In genomic region chrX:53073115-53073581, GRCh38 we compare ENCODE assay signal across 9 cellular contexts. TPM values are rescaled to one million over a fixed set of nuclear protein-coding genes. Genes with fewer than 3 reads are reported as not detected.
DNase-seq lines count a peak whose midpoint lies in the region; ATAC-seq and TF ChIP-seq lines count a peak whose summit lies in the region.
"Had no signal": no experiment of that assay in that cellular context is flagged by ENCODE, and none has a peak within 500 bp of the region (broad histone marks: within the 10 kb centered on the region; RNA-seq: fewer than 3 reads in every experiment).

No MANE protein-coding gene starts in this region.

- no peak overlapping the region for H3K18ac ChIP-seq in mesendoderm (ENCODE audit: low read length)

- no peak overlapping the region for H3K4me3 ChIP-seq in mesendoderm (ENCODE audit: low read length)

- no peak overlapping the region for H3K23ac ChIP-seq in mesendoderm (ENCODE audit: low read length)

- no CpG with 5 or more reads among the region's 6 CpGs for WGBS in mesendoderm (ENCODE audit: extremely low coverage, insufficient coverage, low lambda C conversion rate)

- H3K79me1 ChIP-seq in mesendoderm (ENCODE audit: low read length) = no peaks in the 10 kb centered on the region

- no peak overlapping the region for H4K8ac ChIP-seq in mesendoderm (ENCODE audit: low read depth, low read length)

- no peak overlapping the region for H2BK120ac ChIP-seq in mesendoderm (ENCODE audit: low read depth, low read length)

- no peak overlapping the region for H2AK5ac ChIP-seq in mesendoderm (ENCODE audit: low read length)

- H3K4me1 ChIP-seq in mesendoderm (ENCODE audit: control insufficient read depth, low read depth, low read length) = no peaks in the 10 kb centered on the region

- H2BK5ac ChIP-seq in mesendoderm (ENCODE audit: low read length) = no peak overlapping the region

- H3K36me3 ChIP-seq in mesendoderm (ENCODE audit: control insufficient read depth, insufficient read depth, low read length) = no peaks in the 10 kb centered on the region

- no peak for TF ChIP-seq CTCF in C4-2B (conservative IDR thresholded peaks at IDR 0.05)

- ATAC-seq in HG02759 (IDR thresholded peaks at IDR 0.05; ENCODE audit: unreplicated experiment) (no peak), GM18502 (IDR thresholded peaks at IDR 0.05; ENCODE audit: poor library complexity, unreplicated experiment) (no peak), GM21447 (IDR thresholded peaks at IDR 0.05; ENCODE audit: unreplicated experiment) (no peak)

- in situ Hi-C loops in KBM-7 (cut with MboI; ENCODE audit: low pct_unique_long_range_greater_than_20kb, low sequenced_read_pairs) = no loop called here

- H3K4me2 ChIP-seq in mesendoderm (ENCODE audit: low read length) = no peak overlapping the region

- H4K5ac ChIP-seq in mesendoderm (ENCODE audit: low read length) = no peak overlapping the region

- H3K56ac ChIP-seq in mesendoderm (ENCODE audit: low read length) = no peak overlapping the region

- no peaks in the 10 kb centered on the region for H3K27me3 ChIP-seq in mesendoderm (ENCODE audit: insufficient read depth, low read length, poor library complexity)

- no peak overlapping the region for H2BK15ac ChIP-seq in mesendoderm (replicated peaks; ENCODE audit: low read depth)

- DNase-seq in KBM-7 = peak; percentile 52
- DNase-seq in SHP77 treated with DMSO at 0.1 percent for 48 hours (lab: John Stamatoyannopoulos, UW) = peak; percentile 79
- DNase-seq in mesendoderm = peak; percentile 37
- no peak for DNase-seq in activated CD4-positive, alpha-beta T cell treated with anti-CD3 and anti-CD28 coated beads, Interleukin-2, amount 50 U/mL, for 4 hours
- DNase-seq: T-helper 9 cell had no signal

- H3K4ac ChIP-seq in mesendoderm (ENCODE audit: low read depth, low read length) = no peak overlapping the region

- H3K27ac ChIP-seq in C4-2B = peak overlapping the region; percentile 81
- no peak overlapping the region for H3K27ac ChIP-seq in mesendoderm (ENCODE audit: low read depth, low read length)

- H3K79me2 ChIP-seq in mesendoderm (ENCODE audit: control insufficient read depth, insufficient read depth, low read length) = no peaks in the 10 kb centered on the region

- no peak overlapping the region for H3K9ac ChIP-seq in mesendoderm (ENCODE audit: low read length)

RNA-seq across cellular contexts. Expression of gene TSPYL2, which starts 9.0 kb away (rescaled TPM):
- 10.0 TPM for polyA plus RNA-seq in mesendoderm (2013, experiment 1 of 2)
- 10.8 TPM for polyA plus RNA-seq in mesendoderm (2013, experiment 2 of 2)

RNA-seq across cellular contexts. Expression of gene KANTR, which starts 20.8 kb away (rescaled TPM):
- polyA plus RNA-seq in mesendoderm (2013, experiment 1 of 2) = 1.8 TPM
- polyA plus RNA-seq in mesendoderm (2013, experiment 2 of 2) = 1.8 TPM

RNA-seq across cellular contexts. Expression of gene GPR173, which starts 24.6 kb away (rescaled TPM):
- polyA plus RNA-seq in mesendoderm (2013, experiment 1 of 2) = 1.4 TPM
- 1.4 TPM for polyA plus RNA-seq in mesendoderm (2013, experiment 2 of 2)

Comparison
In these comparisons a context has a peak if more than half of its experiments do, and no peak if none do; other contexts are left out.
1. DNase-seq: peak in KBM-7 (single experiment), SHP77 treated with DMSO at 0.1 percent for 48 hours (single experiment) and mesendoderm (single experiment); none in activated CD4-positive, alpha-beta T cell treated with anti-CD3 and anti-CD28 coated beads, Interleukin-2, amount 50 U/mL, for 4 hours (0 of 2).